8 cellular contexts compared by ENCODE assay signal in genomic region chr1:43171876-43172531, GRCh38. TPM values are rescaled to one million over a fixed set of nuclear protein-coding genes. Genes with fewer than 3 reads are reported as not detected.
A peak's percentile ranks its signal among the peaks of the same experiment; 100 is the strongest.
DNase-seq lines count a peak whose midpoint lies in the region; ATAC-seq, FAIRE-seq and TF ChIP-seq lines count a peak whose summit lies in the region.

Gene CFAP57 (plus strand): TSS chr1:43172330. CDS start chr1:43172754, 424 bp downstream.
A gene with protein sequence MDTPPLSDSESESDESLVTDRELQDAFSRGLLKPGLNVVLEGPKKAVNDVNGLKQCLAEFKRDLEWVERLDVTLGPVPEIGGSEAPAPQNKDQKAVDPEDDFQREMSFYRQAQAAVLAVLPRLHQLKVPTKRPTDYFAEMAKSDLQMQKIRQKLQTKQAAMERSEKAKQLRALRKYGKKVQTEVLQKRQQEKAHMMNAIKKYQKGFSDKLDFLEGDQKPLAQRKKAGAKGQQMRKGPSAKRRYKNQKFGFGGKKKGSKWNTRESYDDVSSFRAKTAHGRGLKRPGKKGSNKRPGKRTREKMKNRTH (minus strand): TSS chr1:43172290. CDS start chr1:43172118, 172 bp downstream.

- no peak within 1 kb of the TSS for H3K27ac ChIP-seq in SU-DHL-6 (ENCODE audit: low read depth, low read length)
- H3K27ac ChIP-seq in upper lobe of left lung: peak within 1 kb of the TSS; percentile 53 to 63 (median 54)

- H3K4me3 ChIP-seq in SU-DHL-6 (ENCODE audit: insufficient read depth, low read length, poor library complexity, severe bottlenecking) (peak within 1 kb of the TSS; percentile 84), upper lobe of left lung (peak within 1 kb of the TSS; percentile 78 to 97 (median 92))

- TF ChIP-seq POLR2A in GM12892 (IDR thresholded peaks at IDR 0.05; ENCODE audit: low read depth, low read length) (peak; percentile 86), upper lobe of left lung (IDR thresholded peaks at IDR 0.05) (peak in 1 of 4 donors; percentile 33)

- no peaks in the 10 kb centered on the region for H3F3A ChIP-seq in SU-DHL-6 (ENCODE audit: insufficient read depth)

- no peaks in the 10 kb centered on the region for H3K9me3 ChIP-seq in SU-DHL-6 (ENCODE audit: insufficient read depth, low read length)
- H3K9me3 ChIP-seq in upper lobe of left lung: no peaks in the 10 kb centered on the region

- peaks cover 27% of the 10 kb centered on the region for H3K4me1 Mint-ChIP-seq in activated naive CD8-positive, alpha-beta T cell treated with anti-CD3 and anti-CD28 coated beads, Interleukin-2, amount 50 U/mL, for 24 hours

- ATAC-seq in HG02840 (IDR thresholded peaks at IDR 0.05; ENCODE audit: low FRiP score, unreplicated experiment) (peak; percentile 91), left cardiac atrium (peak; percentile 93 to 95), upper lobe of left lung (ENCODE audit: low FRiP score in 2 of 2) (peak; percentile 92 to 95)
- peak; percentile 97 for ATAC-seq in activated naive CD8-positive, alpha-beta T cell treated with anti-CD3 and anti-CD28 coated beads, Interleukin-2, amount 50 U/mL, for 24 hours

- peaks cover 20% of the 10 kb centered on the region for H3K27me3 Mint-ChIP-seq in activated naive CD8-positive, alpha-beta T cell treated with anti-CD3 and anti-CD28 coated beads, Interleukin-2, amount 50 U/mL, for 24 hours

- H3K4me3 Mint-ChIP-seq in activated naive CD8-positive, alpha-beta T cell treated with anti-CD3 and anti-CD28 coated beads, Interleukin-2, amount 50 U/mL, for 24 hours: peak within 1 kb of the TSS; percentile 97

- 0% methylated on average over 9 to 44 of the region's 45 CpGs for WGBS in upper lobe of left lung, 2 donors

- peaks cover 3% of the 10 kb centered on the region for H3K9me3 Mint-ChIP-seq in activated naive CD8-positive, alpha-beta T cell treated with anti-CD3 and anti-CD28 coated beads, Interleukin-2, amount 50 U/mL, for 24 hours

- peaks cover 45% of the 10 kb centered on the region for H3K36me3 Mint-ChIP-seq in activated naive CD8-positive, alpha-beta T cell treated with anti-CD3 and anti-CD28 coated beads, Interleukin-2, amount 50 U/mL, for 24 hours (ENCODE audit: low read depth)

- DNase-seq in GM12892 (ENCODE audit: insufficient read length): peak; percentile 76
- peak; percentile 72 for DNase-seq in NCI-H1417 treated with DMSO at 0.1 percent for 48 hours (lab: John Stamatoyannopoulos, UW)
- DNase-seq in activated naive CD8-positive, alpha-beta T cell treated with anti-CD3 and anti-CD28 coated beads, Interleukin-2, amount 50 U/mL, for 24 hours: peak; percentile 89
- DNase-seq in left cardiac atrium: peak; percentile 88
- peak; percentile 82 to 98 (median 92) for DNase-seq in posterior cingulate gyrus
- DNase-seq in upper lobe of left lung: peak; percentile 90 to 91

- peak within 1 kb of the TSS; percentile 84 for H3K4me2 ChIP-seq in SU-DHL-6 (ENCODE audit: low read depth, low read length, poor library complexity, severe bottlenecking)

- peaks cover 13% of the 10 kb centered on the region; the same call in 1 of the 2 replicates for H3K36me3 ChIP-seq in SU-DHL-6 (ENCODE audit: low read length)
- peaks cover under 1 to 36% (median 20%) of the 10 kb centered on the region in 4 donors for H3K36me3 ChIP-seq in upper lobe of left lung

- H3K27me3 ChIP-seq in SU-DHL-6 (ENCODE audit: low read length) (no peaks in the 10 kb centered on the region), upper lobe of left lung (no peaks in the 10 kb centered on the region)

- H3K9me2 ChIP-seq in SU-DHL-6 (replicated peaks; ENCODE audit: insufficient read depth, low read length): no peaks in the 10 kb centered on the region

- peaks cover 9 to 24% (median 16%) of the 10 kb centered on the region in 4 donors for H3K4me1 ChIP-seq in upper lobe of left lung

- no peaks in the 10 kb centered on the region for H4K20me1 ChIP-seq in SU-DHL-6 (ENCODE audit: low read depth, low read length)

- H3K9ac ChIP-seq in SU-DHL-6 (ENCODE audit: low read length): peak within 1 kb of the TSS; percentile 84

- H2AFZ ChIP-seq in SU-DHL-6 (ENCODE audit: low read depth, low read length, severe bottlenecking): peak within 1 kb of the TSS; percentile 61

- peaks cover 22% of the 10 kb centered on the region for H3K79me2 ChIP-seq in SU-DHL-6 (ENCODE audit: insufficient read depth, low read length)

- H3K27ac Mint-ChIP-seq in activated naive CD8-positive, alpha-beta T cell treated with anti-CD3 and anti-CD28 coated beads, Interleukin-2, amount 50 U/mL, for 24 hours: peak within 1 kb of the TSS; percentile 92

- TF ChIP-seq EP300 in upper lobe of left lung (IDR thresholded peaks at IDR 0.05): no peak

- intact Hi-C loops in left cardiac atrium (cut with DNase I): no loop called here
- intact Hi-C loops in posterior cingulate gyrus (cut with DNase I): no loop called here

- peak; percentile 97 for FAIRE-seq in GM12892 (lab: Jason Lieb, UNC)

- no peak for TF ChIP-seq CTCF in SU-DHL-6 (IDR thresholded peaks at IDR 0.05; ENCODE audit: insufficient read depth, low read length, poor library complexity, severe bottlenecking)
- TF ChIP-seq CTCF in upper lobe of left lung (IDR thresholded peaks at IDR 0.05): no peak

RNA-seq across cellular contexts. Expression of gene CFAP57, which starts in this region (rescaled TPM):
- 13.9 TPM for polyA plus RNA-seq in GM12892 (2012; ENCODE audit: missing spikeins)
- total RNA-seq in left cardiac atrium: under 1 TPM in 1 of 2 donors, not detected in 1; 0.13 TPM
- total RNA-seq in upper lobe of left lung: 10 to 100 TPM in 1 of 6 donors, 1 to 10 TPM in 4, under 1 TPM in 1; 0.37 to 23.1 (median 3.7) TPM

RNA-seq across cellular contexts. Expression of the second gene that starts in this region (rescaled TPM):
- polyA plus RNA-seq in GM12892 (2012; ENCODE audit: missing spikeins): 137 TPM
- total RNA-seq in left cardiac atrium (10 to 100 TPM; 26.3 to 37.0 TPM), upper lobe of left lung (10 to 100 TPM; 30.6 to 72.8 (median 45.8) TPM)
